20 cellular contexts compared by ENCODE assay signal in the genomic region with DNA sequence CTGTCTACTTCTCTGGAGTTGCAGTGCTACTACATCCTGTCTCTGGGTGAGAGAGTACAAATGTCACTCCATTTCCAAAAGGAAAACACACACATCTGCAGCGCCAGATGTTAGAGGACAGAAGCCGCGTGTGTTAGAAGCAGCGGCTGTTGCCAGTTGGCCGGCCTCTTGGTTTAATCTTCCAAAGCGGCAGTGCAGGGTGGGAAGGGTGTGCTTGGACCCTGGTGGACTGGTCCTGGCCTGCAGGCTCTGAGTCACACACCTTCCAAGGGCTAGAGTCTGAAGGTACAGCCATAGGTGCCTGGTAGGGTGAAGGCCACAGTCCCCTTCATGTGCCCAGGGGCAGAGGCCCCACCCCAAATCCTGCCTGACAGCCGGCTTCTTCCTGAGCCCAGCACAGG.
"Had no signal": no experiment of that assay in that cellular context is flagged by ENCODE, and none has a peak within 500 bp of the region (broad histone marks: within the 10 kb centered on the region; RNA-seq: fewer than 3 reads in every experiment).

No MANE protein-coding gene starts in this region.

- H3K4me2 ChIP-seq: hepatocyte had no signal

- H3K9me3 Mint-ChIP-seq: activated B cell treated with CpG ODN at 0.5 μM for 24 hours; activated CD4-positive, alpha-beta memory T cell treated with anti-CD3 and anti-CD28 coated beads for 36 hours; activated T-helper 1 cell treated with anti-CD3 and anti-CD28 coated beads, Interleukin-12 subunit alpha, Interleukin-12 subunit beta, Interleukin-2, Interleukin-4 antibody, amounts not matched to agents 30 ng/mL and 10 ng/mL and 1 ng/mL, durations not matched to agents 14 hours and 24 hours and 36 hours had no signal

- H3K36me3 Mint-ChIP-seq: activated CD4-positive, alpha-beta memory T cell treated with anti-CD3 and anti-CD28 coated beads for 36 hours; activated naive CD8-positive, alpha-beta T cell had no signal

- H3K4me1 ChIP-seq: esophagus muscularis mucosa, thyroid gland had no signal

- H3K79me2 ChIP-seq: hepatocyte had no signal

- H3K36me3 ChIP-seq: esophagus muscularis mucosa, thyroid gland had no signal

- H3K9me3 ChIP-seq: esophagus muscularis mucosa, thyroid gland had no signal

- H3K4me1 Mint-ChIP-seq: activated B cell treated with CpG ODN at 0.5 μM for 24 hours had no signal

- H3K27ac ChIP-seq: esophagus muscularis mucosa, hepatocyte, thyroid gland had no signal

- H3K4me3 Mint-ChIP-seq: activated B cell treated with CpG ODN at 0.5 μM for 24 hours; activated CD4-positive, alpha-beta memory T cell treated with anti-CD3 and anti-CD28 coated beads for 36 hours; activated naive CD8-positive, alpha-beta T cell; activated T-helper 1 cell treated with anti-CD3 and anti-CD28 coated beads, Interleukin-12 subunit alpha, Interleukin-12 subunit beta, Interleukin-2, Interleukin-4 antibody, amounts not matched to agents 30 ng/mL and 10 ng/mL and 1 ng/mL, durations not matched to agents 14 hours and 24 hours and 36 hours had no signal

- H3K27me3 Mint-ChIP-seq: activated B cell treated with CpG ODN at 0.5 μM for 24 hours; activated CD4-positive, alpha-beta memory T cell treated with anti-CD3 and anti-CD28 coated beads for 36 hours; activated naive CD8-positive, alpha-beta T cell had no signal

- H2AFZ ChIP-seq: hepatocyte had no signal

- FAIRE-seq: endothelial cell of umbilical vein, TTC549, urothelium cell line had no signal

- H3K27me3 ChIP-seq: esophagus muscularis mucosa, hepatocyte, thyroid gland had no signal

- H3K27ac Mint-ChIP-seq: activated B cell treated with CpG ODN at 0.5 μM for 24 hours; activated CD4-positive, alpha-beta memory T cell treated with anti-CD3 and anti-CD28 coated beads for 36 hours; activated naive CD8-positive, alpha-beta T cell; activated T-helper 1 cell treated with anti-CD3 and anti-CD28 coated beads, Interleukin-12 subunit alpha, Interleukin-12 subunit beta, Interleukin-2, Interleukin-4 antibody, amounts not matched to agents 30 ng/mL and 10 ng/mL and 1 ng/mL, durations not matched to agents 14 hours and 24 hours and 36 hours had no signal

- H3K4me3 ChIP-seq: esophagus muscularis mucosa, hepatocyte, thyroid gland had no signal

- DNase-seq: activated B cell treated with CpG ODN at 0.5 μM for 24 hours; activated CD4-positive, alpha-beta memory T cell treated with anti-CD3 and anti-CD28 coated beads for 36 hours; activated CD4-positive, alpha-beta T cell treated with anti-CD3 and anti-CD28 coated beads for 4 hours; activated gamma-delta T cell treated with Interleukin-2 at 50 U/mL for 16 hours; activated T-cell treated with anti-CD3 and anti-CD28 coated beads for 4 hours; dermis blood vessel endothelial cell; effector memory CD4-positive, alpha-beta T cell; left colon; stimulated activated CD4-positive, alpha-beta T cell treated with anti-CD3 and anti-CD28 coated beads, Interleukin-12 subunit alpha, Interleukin-12 subunit beta, amount 100 ng/mL, for 4 hours; stimulated activated CD4-positive, alpha-beta T cell treated with anti-CD3 and anti-CD28 coated beads, Interleukin-1b, Interleukin-23, amount 100 ng/mL, for 48 hours; stimulated activated CD8-positive, alpha-beta memory T cell treated with anti-CD3 and anti-CD28 coated beads, Interleukin-4, amount 100 ng/mL, for 48 hours; stimulated activated naive CD4-positive, alpha-beta T cell treated with Interleukin-2 at 50 U/mL for 16 hours; thyroid gland had no signal

- ATAC-seq: left colon had no signal
